1 cellular context compared by ENCODE assay signal in the genomic region with DNA sequence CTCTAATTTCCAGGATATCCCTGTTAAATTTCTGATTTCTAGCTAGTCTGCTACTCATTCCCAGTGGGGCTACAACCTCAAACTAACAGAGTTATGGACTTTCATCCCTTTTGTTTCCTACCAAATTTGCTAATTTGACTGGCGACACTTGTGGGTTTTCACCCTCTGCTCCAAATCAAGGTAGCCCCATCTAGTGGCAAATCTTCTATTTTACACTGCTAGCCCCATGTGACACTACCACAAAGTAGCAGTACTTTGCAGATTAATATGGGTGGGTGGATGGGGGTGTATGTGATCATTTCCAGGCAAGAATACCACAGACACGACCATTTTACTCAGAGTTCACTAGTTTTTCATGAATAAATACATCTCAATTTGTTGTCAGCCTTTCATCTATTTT.
TF ChIP-seq lines count a peak whose summit lies in the region.

No MANE protein-coding gene starts in this region.

TF ChIP-seq in Ishikawa, 13 proteins besides CTCF, POLR2A, EP300 and RAD21 (continued from another document):
- TF ChIP-seq, protein P1, sequence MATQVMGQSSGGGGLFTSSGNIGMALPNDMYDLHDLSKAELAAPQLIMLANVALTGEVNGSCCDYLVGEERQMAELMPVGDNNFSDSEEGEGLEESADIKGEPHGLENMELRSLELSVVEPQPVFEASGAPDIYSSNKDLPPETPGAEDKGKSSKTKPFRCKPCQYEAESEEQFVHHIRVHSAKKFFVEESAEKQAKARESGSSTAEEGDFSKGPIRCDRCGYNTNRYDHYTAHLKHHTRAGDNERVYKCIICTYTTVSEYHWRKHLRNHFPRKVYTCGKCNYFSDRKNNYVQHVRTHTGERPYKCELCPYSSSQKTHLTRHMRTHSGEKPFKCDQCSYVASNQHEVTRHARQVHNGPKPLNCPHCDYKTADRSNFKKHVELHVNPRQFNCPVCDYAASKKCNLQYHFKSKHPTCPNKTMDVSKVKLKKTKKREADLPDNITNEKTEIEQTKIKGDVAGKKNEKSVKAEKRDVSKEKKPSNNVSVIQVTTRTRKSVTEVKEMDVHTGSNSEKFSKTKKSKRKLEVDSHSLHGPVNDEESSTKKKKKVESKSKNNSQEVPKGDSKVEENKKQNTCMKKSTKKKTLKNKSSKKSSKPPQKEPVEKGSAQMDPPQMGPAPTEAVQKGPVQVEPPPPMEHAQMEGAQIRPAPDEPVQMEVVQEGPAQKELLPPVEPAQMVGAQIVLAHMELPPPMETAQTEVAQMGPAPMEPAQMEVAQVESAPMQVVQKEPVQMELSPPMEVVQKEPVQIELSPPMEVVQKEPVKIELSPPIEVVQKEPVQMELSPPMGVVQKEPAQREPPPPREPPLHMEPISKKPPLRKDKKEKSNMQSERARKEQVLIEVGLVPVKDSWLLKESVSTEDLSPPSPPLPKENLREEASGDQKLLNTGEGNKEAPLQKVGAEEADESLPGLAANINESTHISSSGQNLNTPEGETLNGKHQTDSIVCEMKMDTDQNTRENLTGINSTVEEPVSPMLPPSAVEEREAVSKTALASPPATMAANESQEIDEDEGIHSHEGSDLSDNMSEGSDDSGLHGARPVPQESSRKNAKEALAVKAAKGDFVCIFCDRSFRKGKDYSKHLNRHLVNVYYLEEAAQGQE (IDR thresholded peaks at IDR 0.05; ENCODE audit: low read depth) = no peak
- TF ChIP-seq FOXM1 (IDR thresholded peaks at IDR 0.05; ENCODE audit: borderline replicate concordance, low read depth) (no peak), TAF1 (IDR thresholded peaks at IDR 0.05; ENCODE audit: low read depth) (no peak)
